7 cellular contexts compared by ENCODE assay signal in genomic region chr2:62202019-62202722, GRCh38.
DNase-seq lines count a peak whose midpoint lies in the region; ATAC-seq and TF ChIP-seq lines count a peak whose summit lies in the region.

No MANE protein-coding gene starts in this region.

- H3K27me3 Mint-ChIP-seq in nephron progenitor cell (ENCODE audit: low read depth, poor library complexity), result no peaks in the 10 kb centered on the region

- H3K27ac Mint-ChIP-seq in nephron progenitor cell, result peak overlapping the region; percentile 52

- DNase-seq in SKM-1 (lab: John Stamatoyannopoulos, UW; ENCODE audit: unreplicated experiment) (peak; percentile 66), nephron progenitor cell (no peak), NCI-H2227 (lab: John Stamatoyannopoulos, UW; ENCODE audit: unreplicated experiment) (no peak), HEK293T (ENCODE audit: extremely low spot score) (no peak)
- no peak for DNase-seq in stimulated activated CD4-positive, alpha-beta T cell treated with anti-CD3 and anti-CD28 coated beads, Interleukin-12 subunit alpha, Interleukin-12 subunit beta, amount 100 ng/mL, for 4 hours

- ATAC-seq in GM18520 (IDR thresholded peaks at IDR 0.05; ENCODE audit: unreplicated experiment) (peak; percentile 25), HG02759 (IDR thresholded peaks at IDR 0.05; ENCODE audit: unreplicated experiment) (peak; percentile 43)

- POLR2A ChIA-PET in HEK293T (lab: Yijun Ruan, JAX), result no interaction called here

- no peak for TF ChIP-seq CTCF in nephron progenitor cell (IDR thresholded peaks at IDR 0.05)

- no peaks in the 10 kb centered on the region for H3K9me3 Mint-ChIP-seq in nephron progenitor cell

- peaks cover 74% of the 10 kb centered on the region for H3K4me1 Mint-ChIP-seq in nephron progenitor cell

- H3K36me3 Mint-ChIP-seq in nephron progenitor cell (ENCODE audit: low read depth), result no peaks in the 10 kb centered on the region

- H3K4me3 Mint-ChIP-seq in nephron progenitor cell, result peak overlapping the region; percentile 19

- CTCF ChIA-PET in HEK293T (lab: Yijun Ruan, JAX), result no interaction called here

TF ChIP-seq in HEK293T, 16 proteins besides CTCF, POLR2A, EP300 and RAD21:
- TF ChIP-seq TARDBP (IDR thresholded peaks at IDR 0.05) (no peak), SUZ12 (IDR thresholded peaks at IDR 0.05) (no peak), FOXM1 (IDR thresholded peaks at IDR 0.05; ENCODE audit: borderline replicate concordance) (no peak), NFRKB (IDR thresholded peaks at IDR 0.05) (no peak), CTBP1 (IDR thresholded peaks at IDR 0.05; ENCODE audit: borderline replicate concordance) (no peak), L3MBTL2 (conservative IDR thresholded peaks at IDR 0.05) (no peak), ZNF384 (IDR thresholded peaks at IDR 0.05) (no peak), BHLHE40 (IDR thresholded peaks at IDR 0.05; ENCODE audit: borderline replicate concordance) (no peak), PKNOX1 (IDR thresholded peaks at IDR 0.05) (no peak)
TF ChIP-seq in HEK293T: peak in this region for 0.
